17 cellular contexts compared by ENCODE assay signal in the genomic region with DNA sequence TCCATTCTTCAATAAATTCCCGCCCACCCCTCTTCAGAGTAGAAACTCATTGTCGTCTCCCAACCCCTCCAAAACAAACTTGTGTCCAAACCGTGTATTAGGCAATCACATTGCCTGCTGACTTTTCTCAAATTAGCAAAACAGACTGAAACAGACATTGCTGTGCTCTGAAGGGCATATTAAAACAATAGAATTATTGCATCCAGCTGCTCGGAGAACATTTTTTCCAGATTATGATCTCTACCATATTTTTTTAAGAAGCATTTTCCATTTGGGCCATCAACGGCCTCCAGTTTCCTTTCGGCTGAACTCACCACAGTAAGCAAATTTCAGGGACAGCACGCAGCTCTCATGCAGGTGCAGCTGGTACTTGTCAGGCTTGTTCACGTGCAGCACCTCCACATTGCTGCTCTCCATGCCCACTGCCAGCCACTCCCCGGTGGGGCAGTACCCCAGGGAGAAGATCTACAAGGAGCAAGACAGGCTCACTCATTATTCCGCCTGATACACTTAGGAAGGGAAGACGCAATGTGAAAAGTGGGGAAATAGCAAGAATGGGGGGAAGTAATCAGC.
DNase-seq lines count a peak whose midpoint lies in the region; ATAC-seq and TF ChIP-seq lines count a peak whose summit lies in the region.
"Had no signal": no experiment of that assay in that cellular context is flagged by ENCODE, and none has a peak within 500 bp of the region (broad histone marks: within the 10 kb centered on the region; RNA-seq: fewer than 3 reads in every experiment).

No MANE protein-coding gene starts in this region.

- H4K20me1 ChIP-seq in GM23248 (ENCODE audit: insufficient read depth) = no peaks in the 10 kb centered on the region
- no peaks in the 10 kb centered on the region for H4K20me1 ChIP-seq in SK-N-SH (ENCODE audit: insufficient read depth)

- peak overlapping the region; percentile 2 for H3K4me3 Mint-ChIP-seq in endothelial cell (ENCODE audit: unreplicated experiment)
- H3K4me3 Mint-ChIP-seq: CD4-positive, CD25-positive, alpha-beta regulatory T cell had no signal

- H3K9ac ChIP-seq in GM23248 (no peak overlapping the region), SK-N-SH (no peak overlapping the region)

- H3K9me2 ChIP-seq in GM23248 (ENCODE audit: insufficient read depth) (no peaks in the 10 kb centered on the region), SK-N-SH (no peaks in the 10 kb centered on the region)

- 53 to 56% methylated on average over 11 of the region's 11 CpGs for WGBS in GM23248 (ENCODE audit: low coverage in 1 of 2, low lambda C conversion rate in 2 of 2, missing lambda C conversion rate in 2 of 2), 2 experiments
- WGBS in SK-N-SH (ENCODE audit: low lambda C conversion rate) = 79% methylated on average over 10 of the region's 11 CpGs

- H3K4me1 Mint-ChIP-seq in endothelial cell (ENCODE audit: unreplicated experiment) = peaks cover 26% of the 10 kb centered on the region
- H3K4me1 Mint-ChIP-seq: CD4-positive, CD25-positive, alpha-beta regulatory T cell had no signal

- H3K4me1 ChIP-seq in GM23248 (ENCODE audit: insufficient read depth) (peaks cover 8% of the 10 kb centered on the region), SK-N-SH (ENCODE audit: control insufficient read depth in 1 of 2, insufficient read depth in 2 of 2, low read depth in 1 of 2, low read length in 1 of 2) (peaks cover 0 to 9% of the 10 kb centered on the region in 2 experiments; a peak in 2 of 4 replicates)

- POLR2A ChIA-PET in SK-N-SH (lab: Yijun Ruan, JAX) = interaction anchor here (0.6 kb wide), 1 partner anchor 15 kb away, joined by 3 read pairs; no protein-coding TSS in a partner anchor

- no peaks in the 10 kb centered on the region for H3F3A ChIP-seq in GM23248 (ENCODE audit: insufficient read depth)
- no peaks in the 10 kb centered on the region for H3F3A ChIP-seq in SK-N-SH (replicated peaks; ENCODE audit: insufficient read depth)

- in situ Hi-C loops in GM23248 (cut with MboI) = no loop called here

- H3K79me2 ChIP-seq in GM23248 (ENCODE audit: insufficient read depth) (no peaks in the 10 kb centered on the region), SK-N-SH (ENCODE audit: insufficient read depth) (no peaks in the 10 kb centered on the region)

- H3K4me3 ChIP-seq in GM23248 = no peak overlapping the region
- no peak overlapping the region for H3K4me3 ChIP-seq in SK-N-SH (ENCODE audit: low read depth in 2 of 2, low read length in 1 of 2)

- no peak for TF ChIP-seq RAD21 in SK-N-SH (IDR thresholded peaks at IDR 0.05; ENCODE audit: low read length)

- CTCF ChIA-PET in SK-N-SH (lab: Yijun Ruan, JAX) = interaction anchor here (1.1 kb wide), 1 partner anchor 46 kb away, joined by 4 read pairs; no protein-coding TSS in a partner anchor

- no peak overlapping the region for H3K27ac Mint-ChIP-seq in endothelial cell (ENCODE audit: unreplicated experiment)

- H3K4me2 ChIP-seq in GM23248 (ENCODE audit: unreplicated experiment) (no peak overlapping the region), SK-N-SH (no peak overlapping the region)

- H3K9me3 ChIP-seq in GM23248 (ENCODE audit: low read depth) = no peaks in the 10 kb centered on the region
- H3K9me3 ChIP-seq in SK-N-SH = no peaks in the 10 kb centered on the region

- H2AFZ ChIP-seq in GM23248 = no peak overlapping the region
- no peak overlapping the region for H2AFZ ChIP-seq in SK-N-SH (ENCODE audit: low read depth)

- no peaks in the 10 kb centered on the region for H3K36me3 ChIP-seq in GM23248 (ENCODE audit: low read depth)
- peaks cover 11 to 31% of the 10 kb centered on the region in 2 experiments for H3K36me3 ChIP-seq in SK-N-SH (replicated peaks in 1 of 2; ENCODE audit: control insufficient read depth in 1 of 2, insufficient read depth in 2 of 2, low read length in 1 of 2)

- no peaks in the 10 kb centered on the region for H3K9me3 Mint-ChIP-seq in endothelial cell (ENCODE audit: unreplicated experiment)

- TF ChIP-seq CTCF in SK-N-SH (IDR thresholded peaks at IDR 0.05) = no peak
- TF ChIP-seq CTCF in endothelial cell (IDR thresholded peaks at IDR 0.05; ENCODE audit: unreplicated experiment) = no peak

- H3K27ac ChIP-seq in GM23248 (no peak overlapping the region), SK-N-SH (ENCODE audit: low read depth in 2 of 2, low read length in 1 of 2) (peak overlapping the region in 1 of 2 experiments; percentile 11; a peak in 1 of 4 replicates)

- peak; percentile 24 for DNase-seq in GM23248
- DNase-seq in SK-N-SH = no peak
- no peak for DNase-seq in endothelial cell (ENCODE audit: low spot score)
- DNase-seq in sciatic nerve (ENCODE audit: low spot score) = no peak
- no peak for DNase-seq in cortex of kidney (lab: John Stamatoyannopoulos, UW)
- DNase-seq in HK-2 (ENCODE audit: unreplicated experiment) = no peak
- no peak for DNase-seq in NOMO-1 (lab: John Stamatoyannopoulos, UW; ENCODE audit: unreplicated experiment in 2 of 2)
- DNase-seq: AML-193; CD4-positive, CD25-positive, alpha-beta regulatory T cell; DMS79; KG1; NCI-H1048; NCI-H146; NCI-H2081 treated with DMSO at 0.1 percent for 48 hours; NCI-H345; NCI-H748 treated with DMSO at 0.1 percent for 48 hours; RPMI8226 had no signal

- TF ChIP-seq EP300 in SK-N-SH (IDR thresholded peaks at IDR 0.05; ENCODE audit: borderline replicate concordance in 1 of 2, low read depth in 1 of 2, low read length in 1 of 2) = peak in 1 of 2 experiments; percentile 36; a peak in 1 of 4 replicates

- H3K36me3 Mint-ChIP-seq in endothelial cell (ENCODE audit: low read depth, unreplicated experiment) = peaks cover 64% of the 10 kb centered on the region
- H3K36me3 Mint-ChIP-seq: CD4-positive, CD25-positive, alpha-beta regulatory T cell had no signal

- intact Hi-C loops in sciatic nerve (cut with DNase I) = no loop called here

- ATAC-seq in sciatic nerve = peak; percentile 41

- H3K27me3 ChIP-seq in GM23248 (replicated peaks; ENCODE audit: insufficient read depth) (no peaks in the 10 kb centered on the region), SK-N-SH (ENCODE audit: insufficient read depth) (no peaks in the 10 kb centered on the region)

- peaks cover 2% of the 10 kb centered on the region for H3K27me3 Mint-ChIP-seq in endothelial cell (ENCODE audit: unreplicated experiment)
- H3K27me3 Mint-ChIP-seq: CD4-positive, CD25-positive, alpha-beta regulatory T cell had no signal

TF ChIP-seq in SK-N-SH, 30 proteins besides CTCF, POLR2A, EP300 and RAD21:
- TF ChIP-seq GATA2 (CRISPR knock-in tag; IDR thresholded peaks at IDR 0.05) (peak; percentile 20; the same call in 1 of the 2 replicates), MEF2A (IDR thresholded peaks at IDR 0.05; ENCODE audit: borderline replicate concordance, low read depth) (no peak), TCF12 (IDR thresholded peaks at IDR 0.05) (peak; percentile 59; the same call in 1 of the 2 replicates)
